17 cellular contexts compared by ENCODE assay signal in the genomic region with DNA sequence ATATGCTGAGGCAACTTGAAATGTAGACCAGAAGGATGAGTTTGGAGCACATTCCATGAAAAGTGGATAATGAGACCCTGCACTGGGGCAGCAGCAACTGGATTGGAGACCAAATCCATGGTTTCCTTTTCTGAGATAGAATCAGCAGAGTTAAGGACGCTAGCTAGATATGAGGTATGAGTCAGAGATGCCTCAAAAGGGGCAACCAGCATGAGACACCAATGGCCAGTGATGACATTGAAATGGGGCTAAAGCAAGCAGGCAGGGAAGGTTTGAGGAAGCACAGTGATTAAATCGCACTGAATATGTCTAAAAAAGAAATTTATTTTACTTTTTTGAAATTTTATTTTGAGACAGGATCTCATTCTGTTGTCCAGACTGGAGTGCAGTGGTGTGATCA.
DNase-seq lines count a peak whose midpoint lies in the region; ATAC-seq, FAIRE-seq and TF ChIP-seq lines count a peak whose summit lies in the region.
"Had no signal": no experiment of that assay in that cellular context is flagged by ENCODE, and none has a peak within 500 bp of the region (broad histone marks: within the 10 kb centered on the region; RNA-seq: fewer than 3 reads in every experiment).

No MANE protein-coding gene starts in this region.

- TF ChIP-seq CTCF in pancreas (IDR thresholded peaks at IDR 0.05): no peak
- TF ChIP-seq CTCF in coronary artery (IDR thresholded peaks at IDR 0.05): no peak

- H3K9me3 ChIP-seq in pancreas: no peaks in the 10 kb centered on the region
- H3K9me3 ChIP-seq: A549 had no signal

- no peak overlapping the region for H3K27ac ChIP-seq in pancreas
- H3K27ac ChIP-seq in coronary artery: no peak overlapping the region
- H3K27ac ChIP-seq: A549, C4-2B had no signal

- WGBS in pancreas, 2 donors: 48 to 52% methylated on average over 2 of the region's 2 CpGs

- no peaks in the 10 kb centered on the region for H3K4me1 ChIP-seq in pancreas
- H3K4me1 ChIP-seq: A549 had no signal

- no peak overlapping the region for H3K4me3 ChIP-seq in pancreas
- no peak overlapping the region for H3K4me3 ChIP-seq in coronary artery
- H3K4me3 ChIP-seq: A549 had no signal

- no peaks in the 10 kb centered on the region for H3K36me3 ChIP-seq in pancreas

- no peak for ATAC-seq in pancreas
- ATAC-seq: A549, HepG2, PC-3 had no signal

- no peaks in the 10 kb centered on the region for H3K27me3 ChIP-seq in pancreas

- DNase-seq in A172 (ENCODE audit: low spot score): peak; percentile 11
- peak; percentile 29 for DNase-seq in HCEC 1CT
- DNase-seq in RKO (ENCODE audit: low spot score): peak; percentile 3
- DNase-seq in islet precursor cell: peak; percentile 67
- DNase-seq in pancreas: no peak
- DNase-seq in NCI-H2081 treated with DMSO at 0.1 percent for 48 hours (lab: John Stamatoyannopoulos, UW): no peak
- DNase-seq in coronary artery (ENCODE audit: low spot score): no peak
- DNase-seq in NCI-H748 treated with DMSO at 0.1 percent for 48 hours (lab: John Stamatoyannopoulos, UW): no peak
- DNase-seq: COR-L47, GOT3, NCI-H1048, NCI-H146, PC-3 had no signal

- intact Hi-C loops in pancreas (cut with DNase I): no loop called here

- no peak for FAIRE-seq in pancreas (lab: Jason Lieb, UNC)
- FAIRE-seq: A549, G401.6, HepG2 had no signal

Comparison
In these comparisons a context has a peak if more than half of its experiments do, and no peak if none do; other contexts are left out.
1. DNase-seq: peak in A172 (single experiment), HCEC 1CT (single experiment), RKO (single experiment) and islet precursor cell (single experiment); none in pancreas (0 of 6), NCI-H2081 treated with DMSO at 0.1 percent for 48 hours (single experiment), coronary artery (single experiment) and NCI-H748 treated with DMSO at 0.1 percent for 48 hours (single experiment).